1 cellular context compared by ENCODE assay signal in the genomic region with DNA sequence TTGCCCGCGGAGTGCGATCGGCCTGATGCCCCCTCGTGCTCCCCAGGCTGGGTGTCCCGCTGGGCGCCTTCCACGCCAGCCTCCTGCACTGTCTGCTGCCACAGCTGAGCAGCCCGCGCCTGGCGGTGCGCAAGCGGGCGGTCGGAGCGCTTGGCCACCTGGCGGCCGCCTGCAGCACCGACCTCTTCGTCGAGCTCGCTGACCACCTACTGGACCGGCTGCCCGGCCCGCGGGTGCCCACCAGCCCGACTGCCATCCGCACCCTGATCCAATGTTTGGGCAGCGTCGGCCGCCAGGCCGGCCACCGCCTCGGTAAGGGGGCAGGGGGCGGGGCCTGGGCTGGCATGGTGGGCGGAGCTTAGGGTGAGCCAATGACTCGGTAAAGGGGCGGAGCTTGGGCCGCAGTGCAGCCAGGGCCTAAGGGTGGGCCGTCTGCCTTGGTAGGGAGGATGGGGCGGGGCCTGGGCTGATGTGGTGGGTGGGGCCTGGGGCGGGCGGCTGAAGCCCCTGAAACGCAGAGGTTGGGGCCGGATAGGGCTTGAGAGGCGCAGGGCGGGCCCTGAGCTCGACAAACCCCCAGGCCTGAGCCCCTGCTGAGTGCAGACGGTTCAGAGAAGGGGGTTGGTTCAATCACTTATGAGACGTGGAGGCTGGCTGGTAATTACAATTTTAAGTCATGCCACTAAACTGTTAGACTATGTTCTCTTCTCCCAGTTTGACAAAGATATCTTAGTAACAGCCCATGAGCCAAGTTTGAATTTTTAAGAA.
TF ChIP-seq lines count a peak whose summit lies in the region.

No MANE protein-coding gene starts in this region.

TF ChIP-seq in HepG2, 621 proteins besides CTCF, POLR2A, EP300 and RAD21 (continued from another document and continues in another):
- TF ChIP-seq ZNF768 (CRISPR knock-in tag; IDR thresholded peaks at IDR 0.05), result peak; percentile 74; the same call in 1 of the 2 replicates
- no peak for TF ChIP-seq ZZZ3 (CRISPR knock-in tag; IDR thresholded peaks at IDR 0.05; ENCODE audit: borderline replicate concordance)
- TF ChIP-seq, protein P1, sequence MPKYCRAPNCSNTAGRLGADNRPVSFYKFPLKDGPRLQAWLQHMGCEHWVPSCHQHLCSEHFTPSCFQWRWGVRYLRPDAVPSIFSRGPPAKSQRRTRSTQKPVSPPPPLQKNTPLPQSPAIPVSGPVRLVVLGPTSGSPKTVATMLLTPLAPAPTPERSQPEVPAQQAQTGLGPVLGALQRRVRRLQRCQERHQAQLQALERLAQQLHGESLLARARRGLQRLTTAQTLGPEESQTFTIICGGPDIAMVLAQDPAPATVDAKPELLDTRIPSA (CRISPR knock-in tag; IDR thresholded peaks at IDR 0.05; ENCODE audit: borderline replicate concordance), result no peak
- no peak for TF ChIP-seq HOXA9 (CRISPR knock-in tag; IDR thresholded peaks at IDR 0.05; ENCODE audit: borderline replicate concordance)
- no peak for TF ChIP-seq HNF4G (IDR thresholded peaks at IDR 0.05; ENCODE audit: borderline replicate concordance, low read depth, low read length)
- TF ChIP-seq HNF4G (CRISPR knock-in tag; IDR thresholded peaks at IDR 0.05; ENCODE audit: borderline replicate concordance, low read depth), result no peak
- TF ChIP-seq, protein P2, sequence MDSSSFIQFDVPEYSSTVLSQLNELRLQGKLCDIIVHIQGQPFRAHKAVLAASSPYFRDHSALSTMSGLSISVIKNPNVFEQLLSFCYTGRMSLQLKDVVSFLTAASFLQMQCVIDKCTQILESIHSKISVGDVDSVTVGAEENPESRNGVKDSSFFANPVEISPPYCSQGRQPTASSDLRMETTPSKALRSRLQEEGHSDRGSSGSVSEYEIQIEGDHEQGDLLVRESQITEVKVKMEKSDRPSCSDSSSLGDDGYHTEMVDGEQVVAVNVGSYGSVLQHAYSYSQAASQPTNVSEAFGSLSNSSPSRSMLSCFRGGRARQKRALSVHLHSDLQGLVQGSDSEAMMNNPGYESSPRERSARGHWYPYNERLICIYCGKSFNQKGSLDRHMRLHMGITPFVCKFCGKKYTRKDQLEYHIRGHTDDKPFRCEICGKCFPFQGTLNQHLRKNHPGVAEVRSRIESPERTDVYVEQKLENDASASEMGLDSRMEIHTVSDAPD (CRISPR knock-in tag; IDR thresholded peaks at IDR 0.05), result 0 out of 2 replicates have a peak, but pooled peaks have one; percentile 47
- TF ChIP-seq NR1H2 (CRISPR knock-in tag; IDR thresholded peaks at IDR 0.05; ENCODE audit: borderline replicate concordance, low read depth), result no peak
- TF ChIP-seq STAT6 (CRISPR knock-in tag; IDR thresholded peaks at IDR 0.05; ENCODE audit: borderline replicate concordance), result no peak
- TF ChIP-seq EZH2 (conservative IDR thresholded peaks at IDR 0.05; ENCODE audit: low read depth, low read length), result no peak
- TF ChIP-seq, protein P3, sequence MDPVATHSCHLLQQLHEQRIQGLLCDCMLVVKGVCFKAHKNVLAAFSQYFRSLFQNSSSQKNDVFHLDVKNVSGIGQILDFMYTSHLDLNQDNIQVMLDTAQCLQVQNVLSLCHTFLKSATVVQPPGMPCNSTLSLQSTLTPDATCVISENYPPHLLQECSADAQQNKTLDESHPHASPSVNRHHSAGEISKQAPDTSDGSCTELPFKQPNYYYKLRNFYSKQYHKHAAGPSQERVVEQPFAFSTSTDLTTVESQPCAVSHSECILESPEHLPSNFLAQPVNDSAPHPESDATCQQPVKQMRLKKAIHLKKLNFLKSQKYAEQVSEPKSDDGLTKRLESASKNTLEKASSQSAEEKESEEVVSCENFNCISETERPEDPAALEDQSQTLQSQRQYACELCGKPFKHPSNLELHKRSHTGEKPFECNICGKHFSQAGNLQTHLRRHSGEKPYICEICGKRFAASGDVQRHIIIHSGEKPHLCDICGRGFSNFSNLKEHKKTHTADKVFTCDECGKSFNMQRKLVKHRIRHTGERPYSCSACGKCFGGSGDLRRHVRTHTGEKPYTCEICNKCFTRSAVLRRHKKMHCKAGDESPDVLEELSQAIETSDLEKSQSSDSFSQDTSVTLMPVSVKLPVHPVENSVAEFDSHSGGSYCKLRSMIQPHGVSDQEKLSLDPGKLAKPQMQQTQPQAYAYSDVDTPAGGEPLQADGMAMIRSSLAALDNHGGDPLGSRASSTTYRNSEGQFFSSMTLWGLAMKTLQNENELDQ (CRISPR knock-in tag; IDR thresholded peaks at IDR 0.05; ENCODE audit: borderline replicate concordance), result no peak
- no peak for TF ChIP-seq ZNF572 (CRISPR knock-in tag; IDR thresholded peaks at IDR 0.05)
- no peak for TF ChIP-seq CEBPZ (IDR thresholded peaks at IDR 0.05; ENCODE audit: low read length)
- TF ChIP-seq AKAP8 (CRISPR knock-in tag; IDR thresholded peaks at IDR 0.05), result 0 out of 2 replicates have a peak, but pooled peaks have one; percentile 31
- no peak for TF ChIP-seq ZFP37 (CRISPR knock-in tag; IDR thresholded peaks at IDR 0.05; ENCODE audit: borderline replicate concordance)
- peak; percentile 71; the same call in 1 of the 2 replicates for TF ChIP-seq ARNT2 (CRISPR knock-in tag; IDR thresholded peaks at IDR 0.05; ENCODE audit: low read depth)
- peak; percentile 70; the same call in 1 of the 2 replicates for TF ChIP-seq MXD1 (CRISPR knock-in tag; IDR thresholded peaks at IDR 0.05)
- no peak for TF ChIP-seq KLF9 (CRISPR knock-in tag; IDR thresholded peaks at IDR 0.05; ENCODE audit: low read depth)
- no peak; the same call in 1 of the 2 replicates for TF ChIP-seq ZNF772 (CRISPR knock-in tag; IDR thresholded peaks at IDR 0.05)
- peak; percentile 85; the same call in 1 of the 2 replicates for TF ChIP-seq ZNF451 (CRISPR knock-in tag; IDR thresholded peaks at IDR 0.05)
- no peak for TF ChIP-seq XBP1 (CRISPR knock-in tag; IDR thresholded peaks at IDR 0.05)
- TF ChIP-seq NR0B2 (CRISPR knock-in tag; IDR thresholded peaks at IDR 0.05), result no peak
- no peak; the same call in 1 of the 2 replicates for TF ChIP-seq ZNF784 (CRISPR knock-in tag; IDR thresholded peaks at IDR 0.05; ENCODE audit: borderline replicate concordance)
- TF ChIP-seq ZNF326 (CRISPR knock-in tag; IDR thresholded peaks at IDR 0.05; ENCODE audit: borderline replicate concordance), result no peak
- TF ChIP-seq HNF4A (CRISPR knock-in tag; IDR thresholded peaks at IDR 0.05), result no peak
- TF ChIP-seq ZFP36L1 (CRISPR knock-in tag; IDR thresholded peaks at IDR 0.05), result no peak
- TF ChIP-seq ZNF337 (CRISPR knock-in tag; IDR thresholded peaks at IDR 0.05; ENCODE audit: borderline replicate concordance, low read depth), result no peak
- no peak for TF ChIP-seq ZNF652 (CRISPR knock-in tag; IDR thresholded peaks at IDR 0.05; ENCODE audit: borderline replicate concordance, low read depth)
- TF ChIP-seq HDAC2 (CRISPR knock-in tag; IDR thresholded peaks at IDR 0.05), result peak; percentile 53
- 0 out of 2 replicates have a peak, but pooled peaks have one; percentile 17 for TF ChIP-seq MYC (CRISPR knock-in tag; IDR thresholded peaks at IDR 0.05; ENCODE audit: borderline replicate concordance)
- no peak for TF ChIP-seq ZNF710 (CRISPR knock-in tag; IDR thresholded peaks at IDR 0.05; ENCODE audit: borderline replicate concordance)
- no peak for TF ChIP-seq SIX1 (CRISPR knock-in tag; IDR thresholded peaks at IDR 0.05; ENCODE audit: borderline replicate concordance)
- no peak for TF ChIP-seq ZNF432 (CRISPR knock-in tag; IDR thresholded peaks at IDR 0.05; ENCODE audit: borderline replicate concordance)
- TF ChIP-seq TSC22D2 (CRISPR knock-in tag; IDR thresholded peaks at IDR 0.05; ENCODE audit: borderline replicate concordance), result 0 out of 2 replicates have a peak, but pooled peaks have one; percentile 25
- 0 out of 2 replicates have a peak, but pooled peaks have one; percentile 57 for TF ChIP-seq SRY (CRISPR knock-in tag; IDR thresholded peaks at IDR 0.05)
- no peak for TF ChIP-seq ZSCAN12 (CRISPR knock-in tag; IDR thresholded peaks at IDR 0.05)
- TF ChIP-seq, protein P4, sequence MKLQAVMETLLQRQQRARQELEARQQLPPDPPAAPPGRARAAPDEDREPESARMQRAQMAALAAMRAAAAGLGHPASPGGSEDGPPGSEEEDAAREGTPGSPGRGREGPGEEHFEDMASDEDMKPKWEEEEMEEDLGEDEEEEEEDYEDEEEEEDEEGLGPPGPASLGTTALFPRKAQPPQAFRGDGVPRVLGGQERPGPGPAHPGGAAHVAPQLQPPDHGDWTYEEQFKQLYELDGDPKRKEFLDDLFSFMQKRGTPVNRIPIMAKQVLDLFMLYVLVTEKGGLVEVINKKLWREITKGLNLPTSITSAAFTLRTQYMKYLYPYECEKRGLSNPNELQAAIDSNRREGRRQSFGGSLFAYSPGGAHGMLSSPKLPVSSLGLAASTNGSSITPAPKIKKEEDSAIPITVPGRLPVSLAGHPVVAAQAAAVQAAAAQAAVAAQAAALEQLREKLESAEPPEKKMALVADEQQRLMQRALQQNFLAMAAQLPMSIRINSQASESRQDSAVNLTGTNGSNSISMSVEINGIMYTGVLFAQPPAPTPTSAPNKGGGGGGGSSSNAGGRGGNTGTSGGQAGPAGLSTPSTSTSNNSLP (IDR thresholded peaks at IDR 0.05; ENCODE audit: low read depth, low read length), result no peak
- TF ChIP-seq ZNF207 (IDR thresholded peaks at IDR 0.05; ENCODE audit: borderline replicate concordance), result no peak
- peak; percentile 53; the same call in 1 of the 2 replicates for TF ChIP-seq ZNF605 (CRISPR knock-in tag; IDR thresholded peaks at IDR 0.05)
- TF ChIP-seq, protein P5, sequence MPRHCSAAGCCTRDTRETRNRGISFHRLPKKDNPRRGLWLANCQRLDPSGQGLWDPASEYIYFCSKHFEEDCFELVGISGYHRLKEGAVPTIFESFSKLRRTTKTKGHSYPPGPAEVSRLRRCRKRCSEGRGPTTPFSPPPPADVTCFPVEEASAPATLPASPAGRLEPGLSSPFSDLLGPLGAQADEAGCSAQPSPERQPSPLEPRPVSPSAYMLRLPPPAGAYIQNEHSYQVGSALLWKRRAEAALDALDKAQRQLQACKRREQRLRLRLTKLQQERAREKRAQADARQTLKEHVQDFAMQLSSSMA (CRISPR knock-in tag; IDR thresholded peaks at IDR 0.05), result no peak
